In the genomic region with DNA sequence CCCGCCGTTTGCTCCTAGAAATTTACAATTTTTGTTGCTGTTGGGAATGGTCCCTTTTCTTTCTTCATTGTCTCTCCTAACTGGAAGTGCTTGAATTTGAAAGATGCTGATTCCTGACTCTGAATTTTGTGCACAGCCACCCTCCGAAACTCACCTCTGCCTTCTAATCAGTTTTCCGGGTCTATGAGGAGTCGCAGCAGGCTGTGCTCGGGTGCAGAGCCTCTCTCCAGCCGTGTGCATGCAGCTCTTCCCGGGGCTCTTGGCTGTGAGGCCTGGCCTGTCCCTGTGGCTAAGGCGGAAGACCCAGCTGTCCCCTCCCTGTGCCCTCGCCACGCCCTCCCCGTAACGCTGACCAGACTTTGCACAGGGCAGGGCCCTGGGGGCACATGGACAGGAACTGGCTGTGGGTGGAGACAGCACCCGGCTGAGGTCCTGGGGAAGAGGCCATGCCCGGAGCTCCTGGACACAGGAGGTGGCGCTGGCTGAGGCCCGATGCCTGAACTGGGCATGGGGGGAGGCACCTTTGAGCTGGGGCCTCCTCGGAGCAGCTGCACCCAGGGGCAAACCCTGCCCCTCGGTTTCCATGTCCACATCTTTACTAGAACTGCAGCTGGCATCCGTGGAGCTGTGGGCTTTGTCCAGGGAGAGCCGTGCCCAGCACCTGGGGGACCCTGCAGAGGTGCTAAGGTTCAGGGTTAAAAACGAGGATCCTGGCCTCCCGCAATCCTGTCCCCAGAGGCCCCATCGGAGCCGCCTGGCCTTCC, we compare ENCODE assay signal across 1 cellular context.
A peak's percentile ranks its signal among the peaks of the same experiment; 100 is the strongest.
TF ChIP-seq lines count a peak whose summit lies in the region.

No MANE protein-coding gene starts in this region.

TF ChIP-seq in HepG2, 621 proteins besides CTCF, POLR2A, EP300 and RAD21 (continued from another document and continues in another):
- no peak; the same call in 1 of the 2 replicates for TF ChIP-seq ZNF652 (CRISPR knock-in tag; IDR thresholded peaks at IDR 0.05; ENCODE audit: borderline replicate concordance, low read depth)
- TF ChIP-seq, protein P1, sequence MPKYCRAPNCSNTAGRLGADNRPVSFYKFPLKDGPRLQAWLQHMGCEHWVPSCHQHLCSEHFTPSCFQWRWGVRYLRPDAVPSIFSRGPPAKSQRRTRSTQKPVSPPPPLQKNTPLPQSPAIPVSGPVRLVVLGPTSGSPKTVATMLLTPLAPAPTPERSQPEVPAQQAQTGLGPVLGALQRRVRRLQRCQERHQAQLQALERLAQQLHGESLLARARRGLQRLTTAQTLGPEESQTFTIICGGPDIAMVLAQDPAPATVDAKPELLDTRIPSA (CRISPR knock-in tag; IDR thresholded peaks at IDR 0.05; ENCODE audit: borderline replicate concordance): no peak
- peak; percentile 95 for TF ChIP-seq ERF (CRISPR knock-in tag; IDR thresholded peaks at IDR 0.05)
- TF ChIP-seq NFKBIZ (CRISPR knock-in tag; IDR thresholded peaks at IDR 0.05): peak; percentile 74
- no peak for TF ChIP-seq ARHGAP35 (CRISPR knock-in tag; IDR thresholded peaks at IDR 0.05; ENCODE audit: borderline replicate concordance)
- TF ChIP-seq MTF1 (CRISPR knock-in tag; IDR thresholded peaks at IDR 0.05): no peak
- TF ChIP-seq, protein P2, sequence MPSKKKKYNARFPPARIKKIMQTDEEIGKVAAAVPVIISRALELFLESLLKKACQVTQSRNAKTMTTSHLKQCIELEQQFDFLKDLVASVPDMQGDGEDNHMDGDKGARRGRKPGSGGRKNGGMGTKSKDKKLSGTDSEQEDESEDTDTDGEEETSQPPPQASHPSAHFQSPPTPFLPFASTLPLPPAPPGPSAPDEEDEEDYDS (CRISPR knock-in tag; IDR thresholded peaks at IDR 0.05): peak; percentile 95
- TF ChIP-seq, protein P3, sequence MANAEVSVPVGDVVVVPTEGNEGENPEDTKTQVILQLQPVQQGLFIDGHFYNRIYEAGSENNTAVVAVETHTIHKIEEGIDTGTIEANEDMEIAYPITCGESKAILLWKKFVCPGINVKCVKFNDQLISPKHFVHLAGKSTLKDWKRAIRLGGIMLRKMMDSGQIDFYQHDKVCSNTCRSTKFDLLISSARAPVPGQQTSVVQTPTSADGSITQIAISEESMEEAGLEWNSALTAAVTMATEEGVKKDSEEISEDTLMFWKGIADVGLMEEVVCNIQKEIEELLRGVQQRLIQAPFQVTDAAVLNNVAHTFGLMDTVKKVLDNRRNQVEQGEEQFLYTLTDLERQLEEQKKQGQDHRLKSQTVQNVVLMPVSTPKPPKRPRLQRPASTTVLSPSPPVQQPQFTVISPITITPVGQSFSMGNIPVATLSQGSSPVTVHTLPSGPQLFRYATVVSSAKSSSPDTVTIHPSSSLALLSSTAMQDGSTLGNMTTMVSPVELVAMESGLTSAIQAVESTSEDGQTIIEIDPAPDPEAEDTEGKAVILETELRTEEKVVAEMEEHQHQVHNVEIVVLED (CRISPR knock-in tag; IDR thresholded peaks at IDR 0.05; ENCODE audit: borderline replicate concordance): peak; percentile 55
- TF ChIP-seq ZNF766 (CRISPR knock-in tag; IDR thresholded peaks at IDR 0.05; ENCODE audit: borderline replicate concordance): no peak
- TF ChIP-seq RNF2 (conservative IDR thresholded peaks at IDR 0.05; ENCODE audit: low read depth): peak; percentile 64; the same call in 1 of the 2 replicates
- peak; percentile 86; the same call in 1 of the 2 replicates for TF ChIP-seq KLF6 (CRISPR knock-in tag; IDR thresholded peaks at IDR 0.05)
- 0 out of 2 replicates have a peak, but pooled peaks have one; percentile 56 for TF ChIP-seq ZFP82 (CRISPR knock-in tag; IDR thresholded peaks at IDR 0.05; ENCODE audit: borderline replicate concordance)
- TF ChIP-seq, protein P4, sequence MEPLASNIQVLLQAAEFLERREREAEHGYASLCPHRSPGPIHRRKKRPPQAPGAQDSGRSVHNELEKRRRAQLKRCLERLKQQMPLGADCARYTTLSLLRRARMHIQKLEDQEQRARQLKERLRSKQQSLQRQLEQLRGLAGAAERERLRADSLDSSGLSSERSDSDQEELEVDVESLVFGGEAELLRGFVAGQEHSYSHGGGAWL (CRISPR knock-in tag; IDR thresholded peaks at IDR 0.05): peak; percentile 90
- 0 out of 2 replicates have a peak, but pooled peaks have one; percentile 65 for TF ChIP-seq ZFP90 (CRISPR knock-in tag; IDR thresholded peaks at IDR 0.05; ENCODE audit: borderline replicate concordance)
- TF ChIP-seq ARNT (IDR thresholded peaks at IDR 0.05): no peak
- TF ChIP-seq, protein P5, sequence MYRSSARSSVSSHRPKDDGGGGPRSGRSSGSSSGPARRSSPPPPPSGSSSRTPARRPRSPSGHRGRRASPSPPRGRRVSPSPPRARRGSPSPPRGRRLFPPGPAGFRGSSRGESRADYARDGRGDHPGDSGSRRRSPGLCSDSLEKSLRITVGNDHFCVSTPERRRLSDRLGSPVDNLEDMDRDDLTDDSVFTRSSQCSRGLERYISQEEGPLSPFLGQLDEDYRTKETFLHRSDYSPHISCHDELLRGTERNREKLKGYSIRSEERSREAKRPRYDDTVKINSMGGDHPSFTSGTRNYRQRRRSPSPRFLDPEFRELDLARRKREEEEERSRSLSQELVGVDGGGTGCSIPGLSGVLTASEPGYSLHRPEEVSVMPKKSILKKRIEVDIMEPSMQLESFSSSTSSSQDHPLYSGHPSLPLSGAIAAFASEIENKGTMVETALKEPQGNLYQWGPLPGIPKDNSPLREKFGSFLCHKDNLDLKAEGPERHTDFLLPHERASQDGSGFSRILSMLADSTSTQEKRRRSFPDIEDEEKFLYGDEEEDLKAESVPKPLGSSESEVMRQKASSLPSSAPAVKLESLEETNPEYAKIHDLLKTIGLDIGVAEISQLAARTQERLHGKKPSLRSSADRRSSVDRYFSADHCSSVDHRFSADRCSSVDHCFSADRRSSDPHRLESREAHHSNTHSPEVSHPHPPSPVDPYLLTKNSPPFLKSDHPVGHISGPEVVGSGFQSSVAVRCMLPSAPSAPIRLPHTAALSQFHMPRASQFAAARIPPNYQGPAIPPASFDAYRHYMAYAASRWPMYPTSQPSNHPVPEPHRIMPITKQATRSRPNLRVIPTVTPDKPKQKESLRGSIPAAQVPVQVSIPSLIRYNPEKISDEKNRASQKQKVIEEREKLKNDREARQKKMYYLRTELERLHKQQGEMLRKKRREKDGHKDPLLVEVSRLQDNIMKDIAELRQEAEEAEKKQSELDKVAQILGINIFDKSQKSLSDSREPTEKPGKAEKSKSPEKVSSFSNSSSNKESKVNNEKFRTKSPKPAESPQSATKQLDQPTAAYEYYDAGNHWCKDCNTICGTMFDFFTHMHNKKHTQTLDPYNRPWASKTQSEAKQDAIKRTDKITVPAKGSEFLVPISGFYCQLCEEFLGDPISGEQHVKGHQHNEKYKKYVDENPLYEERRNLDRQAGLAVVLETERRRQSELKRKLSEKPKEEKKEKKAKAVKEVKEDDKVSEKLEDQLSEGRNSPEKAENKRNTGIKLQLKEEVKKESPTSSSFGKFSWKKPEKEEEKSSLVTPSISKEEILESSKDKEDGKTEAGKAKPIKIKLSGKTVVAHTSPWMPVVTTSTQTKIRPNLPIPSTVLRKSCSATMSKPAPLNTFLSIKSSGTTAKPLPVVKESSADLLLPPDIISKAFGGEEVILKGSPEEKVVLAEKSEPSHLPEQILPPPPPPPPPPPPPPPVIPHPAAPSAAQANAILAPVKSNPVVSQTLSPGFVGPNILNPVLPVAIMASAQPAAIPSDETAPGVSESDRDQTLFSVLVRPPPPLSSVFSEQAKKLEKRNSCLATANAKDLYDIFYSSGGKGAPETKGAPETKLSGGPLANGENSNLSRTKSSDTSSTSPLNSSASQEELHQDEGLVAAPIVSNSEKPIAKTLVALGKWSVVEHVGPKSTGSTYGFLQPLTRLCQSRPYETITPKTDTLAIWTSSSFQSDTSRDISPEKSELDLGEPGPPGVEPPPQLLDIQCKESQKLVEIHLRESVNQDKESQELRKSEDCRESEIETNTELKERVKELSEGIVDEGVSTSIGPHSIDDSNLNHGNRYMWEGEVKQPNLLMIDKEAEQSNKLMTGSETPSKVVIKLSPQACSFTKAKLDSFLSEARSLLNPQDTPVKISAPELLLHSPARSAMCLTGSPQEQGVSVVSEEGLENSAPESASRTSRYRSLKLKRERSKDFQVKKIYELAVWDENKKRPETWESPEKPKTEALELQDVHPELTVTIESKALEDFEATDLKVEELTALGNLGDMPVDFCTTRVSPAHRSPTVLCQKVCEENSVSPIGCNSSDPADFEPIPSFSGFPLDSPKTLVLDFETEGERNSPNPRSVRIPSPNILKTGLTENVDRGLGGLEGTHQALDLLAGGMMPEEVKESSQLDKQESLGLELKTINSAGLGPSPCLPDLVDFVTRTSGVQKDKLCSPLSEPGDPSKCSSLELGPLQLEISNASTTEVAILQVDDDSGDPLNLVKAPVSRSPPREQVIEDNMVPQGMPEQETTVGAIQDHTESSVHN (CRISPR knock-in tag; IDR thresholded peaks at IDR 0.05): no peak
- peak; percentile 86 for TF ChIP-seq MXD4 (CRISPR knock-in tag; IDR thresholded peaks at IDR 0.05)
- TF ChIP-seq CBX1 (IDR thresholded peaks at IDR 0.05; ENCODE audit: low read depth): peak; percentile 46
- TF ChIP-seq SRF (IDR thresholded peaks at IDR 0.05; ENCODE audit: low read depth, low read length): no peak
- no peak for TF ChIP-seq ZSCAN30 (CRISPR knock-in tag; IDR thresholded peaks at IDR 0.05)
- TF ChIP-seq, protein P6, sequence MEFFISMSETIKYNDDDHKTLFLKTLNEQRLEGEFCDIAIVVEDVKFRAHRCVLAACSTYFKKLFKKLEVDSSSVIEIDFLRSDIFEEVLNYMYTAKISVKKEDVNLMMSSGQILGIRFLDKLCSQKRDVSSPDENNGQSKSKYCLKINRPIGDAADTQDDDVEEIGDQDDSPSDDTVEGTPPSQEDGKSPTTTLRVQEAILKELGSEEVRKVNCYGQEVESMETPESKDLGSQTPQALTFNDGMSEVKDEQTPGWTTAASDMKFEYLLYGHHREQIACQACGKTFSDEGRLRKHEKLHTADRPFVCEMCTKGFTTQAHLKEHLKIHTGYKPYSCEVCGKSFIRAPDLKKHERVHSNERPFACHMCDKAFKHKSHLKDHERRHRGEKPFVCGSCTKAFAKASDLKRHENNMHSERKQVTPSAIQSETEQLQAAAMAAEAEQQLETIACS (CRISPR knock-in tag; IDR thresholded peaks at IDR 0.05): no peak
- TF ChIP-seq RELA (CRISPR knock-in tag; IDR thresholded peaks at IDR 0.05): peak; percentile 56; the same call in 1 of the 2 replicates
- no peak; the same call in 1 of the 2 replicates for TF ChIP-seq SATB2 (CRISPR knock-in tag; IDR thresholded peaks at IDR 0.05)
- no peak for TF ChIP-seq CEBPB (IDR thresholded peaks at IDR 0.05; ENCODE audit: borderline replicate concordance, low read depth, low read length)
- TF ChIP-seq KLF15 (CRISPR knock-in tag; IDR thresholded peaks at IDR 0.05; ENCODE audit: borderline replicate concordance): 0 out of 2 replicates have a peak, but pooled peaks have one; percentile 8
- 0 out of 2 replicates have a peak, but pooled peaks have one; percentile 34 for TF ChIP-seq NCOR1 (IDR thresholded peaks at IDR 0.05; ENCODE audit: borderline replicate concordance, low read length)
- TF ChIP-seq ZNF44 (CRISPR knock-in tag; IDR thresholded peaks at IDR 0.05): 0 out of 2 replicates have a peak, but pooled peaks have one; percentile 44
- TF ChIP-seq, protein P7, sequence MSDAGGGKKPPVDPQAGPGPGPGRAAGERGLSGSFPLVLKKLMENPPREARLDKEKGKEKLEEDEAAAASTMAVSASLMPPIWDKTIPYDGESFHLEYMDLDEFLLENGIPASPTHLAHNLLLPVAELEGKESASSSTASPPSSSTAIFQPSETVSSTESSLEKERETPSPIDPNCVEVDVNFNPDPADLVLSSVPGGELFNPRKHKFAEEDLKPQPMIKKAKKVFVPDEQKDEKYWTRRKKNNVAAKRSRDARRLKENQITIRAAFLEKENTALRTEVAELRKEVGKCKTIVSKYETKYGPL (CRISPR knock-in tag; IDR thresholded peaks at IDR 0.05): no peak
- peak; percentile 69 for TF ChIP-seq JARID2 (CRISPR knock-in tag; IDR thresholded peaks at IDR 0.05; ENCODE audit: insufficient replicate concordance)
- peak; percentile 96; the same call in 1 of the 2 replicates for TF ChIP-seq ZNF788 (CRISPR knock-in tag; IDR thresholded peaks at IDR 0.05; ENCODE audit: borderline replicate concordance)
- peak; percentile 65; the same call in 1 of the 2 replicates for TF ChIP-seq ZMYM3 (CRISPR knock-in tag; IDR thresholded peaks at IDR 0.05)
- TF ChIP-seq GTF3A (CRISPR knock-in tag; conservative IDR thresholded peaks at IDR 0.05): 0 out of 2 replicates have a peak, but pooled peaks have one; percentile 58
- peak; percentile 71; the same call in 1 of the 2 replicates for TF ChIP-seq TOE1 (CRISPR knock-in tag; IDR thresholded peaks at IDR 0.05)
- peak; percentile 59; the same call in 1 of the 2 replicates for TF ChIP-seq MAZ (IDR thresholded peaks at IDR 0.05; ENCODE audit: borderline replicate concordance, low read depth, low read length)
- TF ChIP-seq MAZ (CRISPR knock-in tag; IDR thresholded peaks at IDR 0.05; ENCODE audit: low read depth): no peak; the same call in none of the 2 replicates
- TF ChIP-seq MXI1 (IDR thresholded peaks at IDR 0.05; ENCODE audit: borderline replicate concordance, low read depth, low read length): peak; percentile 92; the same call in 2 of the 3 replicates
- TF ChIP-seq NFKB2 (CRISPR knock-in tag; IDR thresholded peaks at IDR 0.05; ENCODE audit: borderline replicate concordance): peak; percentile 64
- TF ChIP-seq ZSCAN29 (CRISPR knock-in tag; conservative IDR thresholded peaks at IDR 0.05): 0 out of 2 replicates have a peak, but pooled peaks have one; percentile 35
- TF ChIP-seq ZNF3 (CRISPR knock-in tag; IDR thresholded peaks at IDR 0.05): no peak
- TF ChIP-seq, protein P8, sequence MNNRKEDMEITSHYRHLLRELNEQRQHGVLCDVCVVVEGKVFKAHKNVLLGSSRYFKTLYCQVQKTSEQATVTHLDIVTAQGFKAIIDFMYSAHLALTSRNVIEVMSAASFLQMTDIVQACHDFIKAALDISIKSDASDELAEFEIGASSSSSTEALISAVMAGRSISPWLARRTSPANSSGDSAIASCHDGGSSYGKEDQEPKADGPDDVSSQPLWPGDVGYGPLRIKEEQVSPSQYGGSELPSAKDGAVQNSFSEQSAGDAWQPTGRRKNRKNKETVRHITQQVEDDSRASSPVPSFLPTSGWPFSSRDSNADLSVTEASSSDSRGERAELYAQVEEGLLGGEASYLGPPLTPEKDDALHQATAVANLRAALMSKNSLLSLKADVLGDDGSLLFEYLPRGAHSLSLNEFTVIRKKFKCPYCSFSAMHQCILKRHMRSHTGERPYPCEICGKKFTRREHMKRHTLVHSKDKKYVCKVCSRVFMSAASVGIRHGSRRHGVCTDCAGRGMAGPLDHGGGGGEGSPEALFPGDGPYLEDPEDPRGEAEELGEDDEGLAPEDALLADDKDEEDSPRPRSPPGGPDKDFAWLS (CRISPR knock-in tag; IDR thresholded peaks at IDR 0.05; ENCODE audit: borderline replicate concordance): 0 out of 2 replicates have a peak, but pooled peaks have one; percentile 21
- TF ChIP-seq, protein P9, sequence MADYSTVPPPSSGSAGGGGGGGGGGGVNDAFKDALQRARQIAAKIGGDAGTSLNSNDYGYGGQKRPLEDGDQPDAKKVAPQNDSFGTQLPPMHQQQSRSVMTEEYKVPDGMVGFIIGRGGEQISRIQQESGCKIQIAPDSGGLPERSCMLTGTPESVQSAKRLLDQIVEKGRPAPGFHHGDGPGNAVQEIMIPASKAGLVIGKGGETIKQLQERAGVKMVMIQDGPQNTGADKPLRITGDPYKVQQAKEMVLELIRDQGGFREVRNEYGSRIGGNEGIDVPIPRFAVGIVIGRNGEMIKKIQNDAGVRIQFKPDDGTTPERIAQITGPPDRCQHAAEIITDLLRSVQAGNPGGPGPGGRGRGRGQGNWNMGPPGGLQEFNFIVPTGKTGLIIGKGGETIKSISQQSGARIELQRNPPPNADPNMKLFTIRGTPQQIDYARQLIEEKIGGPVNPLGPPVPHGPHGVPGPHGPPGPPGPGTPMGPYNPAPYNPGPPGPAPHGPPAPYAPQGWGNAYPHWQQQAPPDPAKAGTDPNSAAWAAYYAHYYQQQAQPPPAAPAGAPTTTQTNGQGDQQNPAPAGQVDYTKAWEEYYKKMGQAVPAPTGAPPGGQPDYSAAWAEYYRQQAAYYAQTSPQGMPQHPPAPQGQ (CRISPR knock-in tag; IDR thresholded peaks at IDR 0.05; ENCODE audit: borderline replicate concordance): 0 out of 2 replicates have a peak, but pooled peaks have one; percentile 68
